Comparison of ENCODE assay signal across 12 cellular contexts in the genomic region with DNA sequence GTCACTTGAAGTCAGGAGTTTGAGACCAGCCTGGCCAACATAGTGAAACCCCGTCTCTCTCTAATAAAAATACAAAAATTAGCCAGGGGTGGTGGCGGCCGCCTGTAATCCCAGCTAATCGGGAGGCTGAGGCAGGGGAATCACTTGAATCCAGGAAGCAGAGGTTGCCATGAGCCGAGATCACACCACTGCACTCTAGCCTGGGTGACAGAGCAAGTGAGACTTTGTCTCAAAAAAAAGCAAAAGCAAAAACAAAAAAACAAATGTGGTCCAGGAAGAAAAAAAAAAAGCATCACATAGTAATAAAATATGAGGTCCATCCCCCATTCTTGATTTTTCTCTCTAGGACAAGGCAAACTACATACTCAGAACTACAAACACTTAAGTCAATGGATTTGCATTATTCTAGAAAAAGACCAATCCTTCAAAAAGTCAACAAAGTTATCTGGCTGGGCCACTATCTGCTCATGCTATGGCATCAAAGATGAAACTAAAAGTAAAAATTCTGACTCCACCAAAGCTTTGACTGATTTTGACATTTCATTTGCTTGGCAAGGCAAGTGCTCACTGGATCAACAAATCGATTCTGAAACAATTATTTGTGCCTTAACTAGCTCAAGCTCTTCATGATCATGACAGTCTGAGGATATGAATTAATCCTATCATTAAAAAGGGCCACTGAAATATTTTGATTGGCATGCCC. TPM values are rescaled to one million over a fixed set of nuclear protein-coding genes. Genes with fewer than 3 reads are reported as not detected.
DNase-seq lines count a peak whose midpoint lies in the region; ATAC-seq, FAIRE-seq and TF ChIP-seq lines count a peak whose summit lies in the region.
"Had no signal": no experiment of that assay in that cellular context is flagged by ENCODE, and none has a peak within 500 bp of the region (broad histone marks: within the 10 kb centered on the region; RNA-seq: fewer than 3 reads in every experiment).

No MANE protein-coding gene starts in this region.

- H3K4me2 ChIP-seq in PC-9, result no peak overlapping the region

- DNase-seq in GM13977 (ENCODE audit: low spot score) (peak; percentile 22), GM19239 (ENCODE audit: insufficient read length, low spot score) (no peak), NOMO-1 (lab: John Stamatoyannopoulos, UW; ENCODE audit: unreplicated experiment in 2 of 2) (no peak), sciatic nerve (ENCODE audit: low spot score) (no peak), erythroblast (lab: John Stamatoyannopoulos, UW) (no peak), PC-9 (no peak)
- DNase-seq in activated naive CD8-positive, alpha-beta T cell treated with anti-CD3 and anti-CD28 coated beads for 36 hours, result no peak
- DNase-seq: colonic mucosa, nucleus accumbens, testis had no signal

- H3K36me3 Mint-ChIP-seq in activated naive CD8-positive, alpha-beta T cell treated with anti-CD3 and anti-CD28 coated beads for 36 hours, result peaks cover 46% of the 10 kb centered on the region

- H3K27ac ChIP-seq in PC-9, result no peak overlapping the region
- H3K27ac ChIP-seq: colonic mucosa, skin epidermis, testis had no signal

- no peaks in the 10 kb centered on the region for H3K4me1 ChIP-seq in PC-9 (replicated peaks; ENCODE audit: insufficient read depth)
- H3K4me1 ChIP-seq: colonic mucosa, testis had no signal

- FAIRE-seq in GM19239 (lab: Jason Lieb, UNC), result peak; percentile 92

- H4K20me1 ChIP-seq in PC-9 (ENCODE audit: insufficient read depth), result no peaks in the 10 kb centered on the region; the same call in 1 of the 2 replicates

- H3K27me3 ChIP-seq in PC-9 (ENCODE audit: insufficient read depth, low read depth), result no peaks in the 10 kb centered on the region
- H3K27me3 ChIP-seq: colonic mucosa, testis had no signal

- H3K9me2 ChIP-seq in PC-9 (ENCODE audit: insufficient read depth), result no peaks in the 10 kb centered on the region

- no peaks in the 10 kb centered on the region for H3K27me3 Mint-ChIP-seq in activated naive CD8-positive, alpha-beta T cell treated with anti-CD3 and anti-CD28 coated beads for 36 hours

- POLR2A ChIA-PET in PC-9 (lab: Charles Lee; ENCODE audit: unreplicated experiment), result no interaction called here

- no peaks in the 10 kb centered on the region for H3K36me3 ChIP-seq in PC-9 (ENCODE audit: low read depth)
- H3K36me3 ChIP-seq: colonic mucosa had no signal

- TF ChIP-seq CTCF in GM13977 (IDR thresholded peaks at IDR 0.05; ENCODE audit: extremely low read depth, insufficient read depth, missing control alignments), result no peak
- no peak for TF ChIP-seq CTCF in PC-9 (conservative IDR thresholded peaks at IDR 0.05)

- no peak overlapping the region for H3K4me3 ChIP-seq in PC-9
- H3K4me3 ChIP-seq: colonic mucosa, skin epidermis, testis had no signal

- in situ Hi-C loops in GM13977 (cut with MboI; ENCODE audit: low pct_unique_long_range_greater_than_20kb, low sequenced_read_pairs, unreplicated experiment), result no loop called here

- H3K4me3 Mint-ChIP-seq in activated naive CD8-positive, alpha-beta T cell treated with anti-CD3 and anti-CD28 coated beads for 36 hours, result no peak overlapping the region

- no TSS peak for BruUV-seq in PC-9 (replicated peaks; lab: Mats Ljungman, UMichigan)

- peak overlapping the region; percentile 98 for H3K27ac Mint-ChIP-seq in activated naive CD8-positive, alpha-beta T cell treated with anti-CD3 and anti-CD28 coated beads for 36 hours

- no peaks in the 10 kb centered on the region for H3K79me2 ChIP-seq in PC-9 (ENCODE audit: low read depth)

- H3K9me3 ChIP-seq in PC-9 (ENCODE audit: insufficient read depth, low read depth), result no peaks in the 10 kb centered on the region
- H3K9me3 ChIP-seq: colonic mucosa, testis had no signal

- H3F3A ChIP-seq in PC-9 (ENCODE audit: insufficient read depth, low read depth), result no peaks in the 10 kb centered on the region

- TF ChIP-seq POLR2A in erythroblast (IDR thresholded peaks at IDR 0.05; ENCODE audit: low read length), result no peak

- intact Hi-C loops in sciatic nerve (cut with DNase I), result no loop called here
- intact Hi-C loops in PC-9 (cut with micrococcal nuclease; ENCODE audit: unreplicated experiment), result no loop called here

- peaks cover 4% of the 10 kb centered on the region for H3K9me3 Mint-ChIP-seq in activated naive CD8-positive, alpha-beta T cell treated with anti-CD3 and anti-CD28 coated beads for 36 hours

- H2AFZ ChIP-seq in PC-9, result no peak overlapping the region

- H3K4me1 Mint-ChIP-seq in activated naive CD8-positive, alpha-beta T cell treated with anti-CD3 and anti-CD28 coated beads for 36 hours, result peaks cover 69% of the 10 kb centered on the region

- CTCF ChIA-PET in PC-9 (lab: Charles Lee), result interaction anchor here (0.6 to 0.9 kb wide), 2 partner anchors 14 to 758 kb away, joined by 3 read pairs; no protein-coding TSS in a partner anchor

- peak; percentile 56 for ATAC-seq in HG03135 (IDR thresholded peaks at IDR 0.05; ENCODE audit: unreplicated experiment)
- ATAC-seq in sciatic nerve, result no peak

RNA-seq across cellular contexts. Expression of gene MEX3C, which starts 28.4 kb away (rescaled TPM):
- total RNA-seq in activated naive CD8-positive, alpha-beta T cell treated with anti-CD3 and anti-CD28 coated beads for 36 hours, result 10 to 100 TPM; 66.9 to 68.5 TPM
- 31.9 TPM for total RNA-seq in sciatic nerve
- total RNA-seq in PC-9 (2021), result 21.1 and 26.2 TPM in 2 replicates
